10 cellular contexts compared by ENCODE assay signal in the genomic region with DNA sequence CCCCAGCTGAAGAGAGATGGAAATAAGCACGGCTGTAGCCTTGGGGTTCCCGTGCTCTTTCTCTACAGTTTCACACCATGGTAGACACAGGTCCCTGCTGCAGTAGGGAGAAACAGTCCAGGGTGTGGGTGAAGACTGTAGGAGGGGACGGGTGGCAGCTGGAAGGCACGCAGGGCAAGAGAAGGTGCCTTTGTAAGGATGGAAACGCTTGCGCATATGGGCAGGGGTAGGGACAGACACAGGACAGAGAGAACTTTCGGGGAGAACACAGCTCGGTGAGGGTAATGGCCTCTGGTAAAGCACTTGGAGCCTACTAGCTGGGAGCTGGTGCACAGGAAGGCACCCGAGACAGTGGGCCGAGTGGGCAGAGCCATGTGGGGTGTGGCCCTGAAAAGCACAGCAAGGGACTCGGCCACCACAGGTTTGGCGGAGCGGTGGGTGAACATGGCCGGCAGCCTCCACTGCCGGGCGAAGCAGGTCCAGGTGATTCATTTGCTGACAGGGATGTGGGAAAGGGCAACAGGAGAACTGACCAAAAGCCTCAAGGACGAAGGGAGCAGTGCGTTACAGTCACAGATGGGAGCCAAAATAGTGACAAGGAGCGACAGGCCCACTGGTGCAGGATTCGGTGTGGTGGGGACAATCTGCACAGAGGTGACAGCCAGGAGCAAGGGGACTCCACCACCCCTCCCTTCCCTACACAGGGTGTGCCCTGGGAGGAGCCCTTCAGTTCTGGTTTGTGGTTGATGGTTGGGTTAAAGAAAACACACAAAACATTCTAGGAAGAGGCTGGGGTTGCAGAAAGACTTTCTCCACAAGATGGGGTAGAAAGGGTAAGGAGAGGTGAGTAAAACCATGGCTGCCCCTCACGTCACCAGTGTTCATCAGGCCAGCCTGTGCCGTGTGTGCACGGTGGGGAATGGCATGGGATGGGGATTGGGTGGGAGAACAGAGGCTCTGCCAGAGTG.
DNase-seq lines count a peak whose midpoint lies in the region; ATAC-seq lines count a peak whose summit lies in the region.
"Had no signal": no experiment of that assay in that cellular context is flagged by ENCODE, and none has a peak within 500 bp of the region (broad histone marks: within the 10 kb centered on the region; RNA-seq: fewer than 3 reads in every experiment).

No MANE protein-coding gene starts in this region.

- peak overlapping the region; percentile 81 for H3K27ac Mint-ChIP-seq in activated T-helper 1 cell treated with anti-CD3 and anti-CD28 coated beads, Interleukin-12 subunit alpha, Interleukin-12 subunit beta, Interleukin-2, Interleukin-4 antibody, amounts not matched to agents 30 ng/mL and 10 ng/mL and 1 ng/mL, durations not matched to agents 14 hours and 24 hours and 36 hours
- H3K27ac Mint-ChIP-seq in stimulated activated naive CD8-positive, alpha-beta T cell treated with anti-CD3 and anti-CD28 coated beads, Interleukin-15, Interleukin-2, amounts not matched to agents 100 ng/mL and 50 ng/mL, for 24 hours = peak overlapping the region; percentile 80

- no peaks in the 10 kb centered on the region for H3K27me3 Mint-ChIP-seq in activated T-helper 1 cell treated with anti-CD3 and anti-CD28 coated beads, Interleukin-12 subunit alpha, Interleukin-12 subunit beta, Interleukin-2, Interleukin-4 antibody, amounts not matched to agents 30 ng/mL and 10 ng/mL and 1 ng/mL, durations not matched to agents 14 hours and 24 hours and 36 hours (ENCODE audit: insufficient read depth)
- no peaks in the 10 kb centered on the region for H3K27me3 Mint-ChIP-seq in stimulated activated naive CD8-positive, alpha-beta T cell treated with anti-CD3 and anti-CD28 coated beads, Interleukin-15, Interleukin-2, amounts not matched to agents 100 ng/mL and 50 ng/mL, for 24 hours

- peaks cover 29% of the 10 kb centered on the region for H3K36me3 Mint-ChIP-seq in activated T-helper 1 cell treated with anti-CD3 and anti-CD28 coated beads, Interleukin-12 subunit alpha, Interleukin-12 subunit beta, Interleukin-2, Interleukin-4 antibody, amounts not matched to agents 30 ng/mL and 10 ng/mL and 1 ng/mL, durations not matched to agents 14 hours and 24 hours and 36 hours (ENCODE audit: low read depth)
- H3K36me3 Mint-ChIP-seq in stimulated activated naive CD8-positive, alpha-beta T cell treated with anti-CD3 and anti-CD28 coated beads, Interleukin-15, Interleukin-2, amounts not matched to agents 100 ng/mL and 50 ng/mL, for 24 hours (ENCODE audit: low read depth) = peaks cover 26% of the 10 kb centered on the region

- no peaks in the 10 kb centered on the region for H3K9me3 Mint-ChIP-seq in activated T-helper 1 cell treated with anti-CD3 and anti-CD28 coated beads, Interleukin-12 subunit alpha, Interleukin-12 subunit beta, Interleukin-2, Interleukin-4 antibody, amounts not matched to agents 30 ng/mL and 10 ng/mL and 1 ng/mL, durations not matched to agents 14 hours and 24 hours and 36 hours
- no peaks in the 10 kb centered on the region for H3K9me3 Mint-ChIP-seq in stimulated activated naive CD8-positive, alpha-beta T cell treated with anti-CD3 and anti-CD28 coated beads, Interleukin-15, Interleukin-2, amounts not matched to agents 100 ng/mL and 50 ng/mL, for 24 hours

- H3K4me1 Mint-ChIP-seq in activated T-helper 1 cell treated with anti-CD3 and anti-CD28 coated beads, Interleukin-12 subunit alpha, Interleukin-12 subunit beta, Interleukin-2, Interleukin-4 antibody, amounts not matched to agents 30 ng/mL and 10 ng/mL and 1 ng/mL, durations not matched to agents 14 hours and 24 hours and 36 hours (ENCODE audit: low read depth) = peaks cover 61% of the 10 kb centered on the region
- H3K4me1 Mint-ChIP-seq in stimulated activated naive CD8-positive, alpha-beta T cell treated with anti-CD3 and anti-CD28 coated beads, Interleukin-15, Interleukin-2, amounts not matched to agents 100 ng/mL and 50 ng/mL, for 24 hours (ENCODE audit: low read depth) = peaks cover 61% of the 10 kb centered on the region

- intact Hi-C loops in activated T-helper 1 cell treated with anti-CD3 and anti-CD28 coated beads, Interleukin-12 subunit alpha, Interleukin-12 subunit beta, Interleukin-2, Interleukin-4 antibody, amounts not matched to agents 30 ng/mL and 10 ng/mL and 1 ng/mL, durations not matched to agents 14 hours and 24 hours and 36 hours (cut with micrococcal nuclease) = no loop called here

- ATAC-seq in activated CD4-positive, CD25-positive, alpha-beta regulatory T cell treated with anti-CD3 and anti-CD28 coated beads, Interleukin-2, amount 50 U/mL, for 24 hours = peak; percentile 27 to 34
- ATAC-seq in HG03280 (IDR thresholded peaks at IDR 0.05; ENCODE audit: unreplicated experiment) (no peak), HG03196 (IDR thresholded peaks at IDR 0.05; ENCODE audit: unreplicated experiment) (no peak)

- DNase-seq in activated CD4-positive, CD25-positive, alpha-beta regulatory T cell (lab: John Stamatoyannopoulos, UW) = no peak
- DNase-seq in activated T-helper 1 cell treated with anti-CD3 and anti-CD28 coated beads, Interleukin-12 subunit alpha, Interleukin-12 subunit beta, Interleukin-2, Interleukin-4 antibody, amounts not matched to agents 30 ng/mL and 10 ng/mL and 1 ng/mL, durations not matched to agents 14 hours and 24 hours and 36 hours (ENCODE audit: low spot score) = peak; percentile 52
- peak; percentile 29 for DNase-seq in islet precursor cell
- DNase-seq in NCI-H1694 treated with DMSO at 0.1 percent for 48 hours (lab: John Stamatoyannopoulos, UW) = no peak
- DNase-seq: activated CD4-positive, alpha-beta T cell treated with anti-CD3 and anti-CD28 coated beads for 4 hours; NCI-H2029 treated with DMSO at 0.1 percent for 48 hours had no signal

- H3K4me3 Mint-ChIP-seq in activated T-helper 1 cell treated with anti-CD3 and anti-CD28 coated beads, Interleukin-12 subunit alpha, Interleukin-12 subunit beta, Interleukin-2, Interleukin-4 antibody, amounts not matched to agents 30 ng/mL and 10 ng/mL and 1 ng/mL, durations not matched to agents 14 hours and 24 hours and 36 hours = peak overlapping the region; percentile 67
- no peak overlapping the region for H3K4me3 Mint-ChIP-seq in stimulated activated naive CD8-positive, alpha-beta T cell treated with anti-CD3 and anti-CD28 coated beads, Interleukin-15, Interleukin-2, amounts not matched to agents 100 ng/mL and 50 ng/mL, for 24 hours

Comparison
In these comparisons a context has a peak if more than half of its experiments do, and no peak if none do; other contexts are left out.
1. ATAC-seq: peak in activated CD4-positive, CD25-positive, alpha-beta regulatory T cell treated with anti-CD3 and anti-CD28 coated beads, Interleukin-2, amount 50 U/mL, for 24 hours (2 of 2); none in HG03280 (single experiment) and HG03196 (single experiment).
2. DNase-seq: peak in activated T-helper 1 cell treated with anti-CD3 and anti-CD28 coated beads, Interleukin-12 subunit alpha, Interleukin-12 subunit beta, Interleukin-2, Interleukin-4 antibody, amounts not matched to agents 30 ng/mL and 10 ng/mL and 1 ng/mL, durations not matched to agents 14 hours and 24 hours and 36 hours (single experiment) and islet precursor cell (single experiment); none in activated CD4-positive, CD25-positive, alpha-beta regulatory T cell (0 of 4) and NCI-H1694 treated with DMSO at 0.1 percent for 48 hours (single experiment).